Comparison of ENCODE assay signal across 6 cellular contexts in genomic region chr7:102542083-102542482, GRCh38. TPM values are rescaled to one million over a fixed set of nuclear protein-coding genes. Genes with fewer than 3 reads are reported as not detected.
"Had no signal": no experiment of that assay in that cellular context is flagged by ENCODE, and none has a peak within 500 bp of the region (broad histone marks: within the 10 kb centered on the region; RNA-seq: fewer than 3 reads in every experiment).

No MANE protein-coding gene starts in this region.

RNA-seq across cellular contexts. Expression of gene SPDYE2, which starts 8.9 kb away (rescaled TPM):
- total RNA-seq: GM23248, H4, H7, HepG2, HFFc6, HT1080 had no signal
- polyA plus RNA-seq: HepG2 had no signal
